Comparison of ENCODE assay signal across 28 cellular contexts in genomic region chr12:92199846-92200576, GRCh38. TPM values are rescaled to one million over a fixed set of nuclear protein-coding genes. Genes with fewer than 3 reads are reported as not detected.
A peak's percentile ranks its signal among the peaks of the same experiment; 100 is the strongest.
DNase-seq lines count a peak whose midpoint lies in the region; ATAC-seq and TF ChIP-seq lines count a peak whose summit lies in the region.
"Had no signal": no experiment of that assay in that cellular context is flagged by ENCODE, and none has a peak within 500 bp of the region (broad histone marks: within the 10 kb centered on the region; RNA-seq: fewer than 3 reads in every experiment).

No MANE protein-coding gene starts in this region.

- H4K20me1 ChIP-seq in GM23338 (replicated peaks; ENCODE audit: insufficient read depth), result no peaks in the 10 kb centered on the region

- peaks cover 7% of the 10 kb centered on the region for H3K9me3 ChIP-seq in adipocyte (ENCODE audit: control insufficient read depth, low read length)
- H3K9me3 ChIP-seq: sigmoid colon, testis had no signal

- H3K9me2 ChIP-seq in GM23338 (ENCODE audit: insufficient read depth), result peaks cover 12% of the 10 kb centered on the region

- no peaks in the 10 kb centered on the region; the same call in 1 of the 2 replicates for H3K4me1 ChIP-seq in GM23338 (ENCODE audit: insufficient read depth)
- peaks cover 5% of the 10 kb centered on the region for H3K4me1 ChIP-seq in adipocyte (ENCODE audit: control insufficient read depth, insufficient read depth, low read length)
- H3K4me1 ChIP-seq: sigmoid colon, testis had no signal

- no peak overlapping the region for H3K4me3 Mint-ChIP-seq in GM23338
- H3K4me3 Mint-ChIP-seq: activated naive CD8-positive, alpha-beta T cell treated with anti-CD3 and anti-CD28 coated beads, Interleukin-2, amount 50 U/mL, for 24 hours; neural crest cell had no signal

- H3K79me2 ChIP-seq in GM23338 (replicated peaks; ENCODE audit: insufficient read depth), result no peaks in the 10 kb centered on the region

- H3K27ac ChIP-seq in GM23338 (ENCODE audit: low read depth), result no peak overlapping the region
- H3K27ac ChIP-seq: coronary artery, heart right ventricle, sigmoid colon, testis, VCaP had no signal

- no peaks in the 10 kb centered on the region for H3F3A ChIP-seq in GM23338 (replicated peaks; ENCODE audit: low read depth)

- H3K36me3 Mint-ChIP-seq in GM23338 (ENCODE audit: low read depth), result peaks cover 5% of the 10 kb centered on the region; the same call in 1 of the 3 replicates

- H3K27me3 Mint-ChIP-seq in GM23338 (ENCODE audit: insufficient read depth, low read depth, poor library complexity), result no peaks in the 10 kb centered on the region
- H3K27me3 Mint-ChIP-seq: activated naive CD8-positive, alpha-beta T cell treated with anti-CD3 and anti-CD28 coated beads, Interleukin-2, amount 50 U/mL, for 24 hours had no signal

- intact Hi-C loops in sciatic nerve (cut with DNase I), result no loop called here

- TF ChIP-seq CTCF in GM23338 (conservative IDR thresholded peaks at IDR 0.05; ENCODE audit: low read depth in 2 of 2) (no peak), fibroblast of pulmonary artery (IDR thresholded peaks at IDR 0.05; ENCODE audit: low read length, missing control alignments) (no peak)

- ATAC-seq in GM23338, result no peak
- ATAC-seq in sciatic nerve, result peak; percentile 50
- no peak for ATAC-seq in HG02870 (IDR thresholded peaks at IDR 0.05; ENCODE audit: unreplicated experiment)
- ATAC-seq: activated naive CD8-positive, alpha-beta T cell treated with anti-CD3 and anti-CD28 coated beads, Interleukin-2, amount 50 U/mL, for 24 hours; esophagus mucosa; heart right ventricle; mucosa of descending colon had no signal

- H3K27me3 ChIP-seq in GM23338 (ENCODE audit: insufficient read depth) (no peaks in the 10 kb centered on the region), adipocyte (replicated peaks; ENCODE audit: control insufficient read depth, insufficient read depth, low read length) (no peaks in the 10 kb centered on the region)
- H3K27me3 ChIP-seq: heart right ventricle, sigmoid colon, testis had no signal

- no peak overlapping the region for H3K27ac Mint-ChIP-seq in GM23338
- H3K27ac Mint-ChIP-seq: activated naive CD8-positive, alpha-beta T cell treated with anti-CD3 and anti-CD28 coated beads, Interleukin-2, amount 50 U/mL, for 24 hours had no signal

- H3K4me2 ChIP-seq in GM23338, result no peak overlapping the region

- H3K36me3 ChIP-seq in GM23338 (ENCODE audit: insufficient read depth) (no peaks in the 10 kb centered on the region), adipocyte (ENCODE audit: control insufficient read depth, insufficient read depth, low read length, severe bottlenecking) (no peaks in the 10 kb centered on the region)
- H3K36me3 ChIP-seq: heart right ventricle, sigmoid colon had no signal

- H2AFZ ChIP-seq in GM23338, result peak overlapping the region; percentile 14; the same call in 1 of the 2 replicates

- 0 out of 3 replicates have a peak, but pooled peaks cover 5% of the 10 kb centered on the region for H3K9me3 Mint-ChIP-seq in GM23338

- no peaks in the 10 kb centered on the region for H3K4me1 Mint-ChIP-seq in GM23338
- H3K4me1 Mint-ChIP-seq: activated naive CD8-positive, alpha-beta T cell treated with anti-CD3 and anti-CD28 coated beads, Interleukin-2, amount 50 U/mL, for 24 hours had no signal

- no peak overlapping the region for H3K4me3 ChIP-seq in GM23338
- no peak overlapping the region for H3K4me3 ChIP-seq in adipocyte (ENCODE audit: low read length)
- H3K4me3 ChIP-seq in fibroblast of pulmonary artery (replicated peaks; ENCODE audit: low read depth, low read length), result no peak overlapping the region
- H3K4me3 ChIP-seq: coronary artery, heart right ventricle, lung, mucosa of descending colon, sigmoid colon, testis had no signal

- H3K9ac ChIP-seq in adipocyte (ENCODE audit: low read length), result no peak overlapping the region

- no peak for DNase-seq in GM23338 (ENCODE audit: low spot score)
- peak; percentile 70 for DNase-seq in adipocyte (ENCODE audit: low read depth)
- DNase-seq in fibroblast of pulmonary artery (ENCODE audit: low read depth), result peak; percentile 53
- no peak for DNase-seq in sciatic nerve (ENCODE audit: low spot score)
- no peak for DNase-seq in activated CD4-positive, alpha-beta T cell treated with anti-CD3 and anti-CD28 coated beads, Interleukin-2, amount 50 U/mL, for 48 hours
- DNase-seq in NCI-H2171 (lab: John Stamatoyannopoulos, UW), result no peak
- no peak for DNase-seq in HUDEP-2 (lab: John Stamatoyannopoulos, UW; ENCODE audit: unreplicated experiment in 76 of 76)
- DNase-seq: activated CD4-positive, alpha-beta T cell treated with anti-CD3 and anti-CD28 coated beads for 4 hours; activated gamma-delta T cell; activated naive CD8-positive, alpha-beta T cell treated with anti-CD3 and anti-CD28 coated beads, Interleukin-2, amount 50 U/mL, for 24 hours; activated T-cell treated with anti-CD3 and anti-CD28 coated beads, Interleukin-2, amount 50 U/mL, for 1 hour; effector memory CD4-positive, alpha-beta T cell; heart right ventricle; mucosa of descending colon; NCI-H1105 treated with DMSO at 0.1 percent for 48 hours; NCI-H1930; NCI-H526; Right ventricle myocardium superior; sigmoid colon; stimulated activated naive CD4-positive, alpha-beta T cell treated with Interleukin-2 at 50 U/mL for 16 hours; T-helper 9 cell; testis had no signal

TF ChIP-seq in GM23338, 12 proteins besides CTCF, POLR2A, EP300 and RAD21 (continues in another document):
- no peak for TF ChIP-seq ZNF331 (CRISPR knock-in tag; IDR thresholded peaks at IDR 0.05; ENCODE audit: low read depth)
- no peak for TF ChIP-seq POLR2AphosphoS5 (IDR thresholded peaks at IDR 0.05; ENCODE audit: low read depth)
- TF ChIP-seq, protein P1, sequence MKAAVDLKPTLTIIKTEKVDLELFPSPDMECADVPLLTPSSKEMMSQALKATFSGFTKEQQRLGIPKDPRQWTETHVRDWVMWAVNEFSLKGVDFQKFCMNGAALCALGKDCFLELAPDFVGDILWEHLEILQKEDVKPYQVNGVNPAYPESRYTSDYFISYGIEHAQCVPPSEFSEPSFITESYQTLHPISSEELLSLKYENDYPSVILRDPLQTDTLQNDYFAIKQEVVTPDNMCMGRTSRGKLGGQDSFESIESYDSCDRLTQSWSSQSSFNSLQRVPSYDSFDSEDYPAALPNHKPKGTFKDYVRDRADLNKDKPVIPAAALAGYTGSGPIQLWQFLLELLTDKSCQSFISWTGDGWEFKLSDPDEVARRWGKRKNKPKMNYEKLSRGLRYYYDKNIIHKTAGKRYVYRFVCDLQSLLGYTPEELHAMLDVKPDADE (IDR thresholded peaks at IDR 0.05), result no peak
- TF ChIP-seq JUNB (IDR thresholded peaks at IDR 0.05; ENCODE audit: unreplicated experiment), result no peak
- no peak for TF ChIP-seq NANOG (IDR thresholded peaks at IDR 0.05; ENCODE audit: borderline replicate concordance)
- TF ChIP-seq ZNF114 (CRISPR knock-in tag; IDR thresholded peaks at IDR 0.05), result no peak
- no peak for TF ChIP-seq EZH2phosphoT487 (IDR thresholded peaks at IDR 0.05; ENCODE audit: unreplicated experiment)
- TF ChIP-seq EZH2 (IDR thresholded peaks at IDR 0.05; ENCODE audit: low read depth, unreplicated experiment), result no peak
- no peak for TF ChIP-seq CREB1 (CRISPR knock-in tag; IDR thresholded peaks at IDR 0.05; ENCODE audit: low read depth)
- TF ChIP-seq STAT1 (IDR thresholded peaks at IDR 0.05; ENCODE audit: unreplicated experiment), result no peak

RNA-seq across cellular contexts. Expression of gene BTG1, which starts 54.4 kb away (rescaled TPM):
- 15.5 and 16.0 TPM in 2 replicates for total RNA-seq in GM23338 (2014; rRNA removed; shearing (Covaris generic))
- polyA plus RNA-seq in GM23338 (2016; fragmentation: Nextera tagmentation; extraction: Ambion mirVana), result 26.8 and 36.2 TPM in 2 replicates
- total RNA-seq in sciatic nerve, result 144 TPM

Comparison
In these comparisons a context has a peak if more than half of its experiments do, and no peak if none do; other contexts are left out.
1. DNase-seq: peak in adipocyte (single experiment) and fibroblast of pulmonary artery (single experiment); none in GM23338 (single experiment), sciatic nerve (single experiment), activated CD4-positive, alpha-beta T cell treated with anti-CD3 and anti-CD28 coated beads, Interleukin-2, amount 50 U/mL, for 48 hours (0 of 2), NCI-H2171 (single experiment) and HUDEP-2 (0 of 76).